9 cellular contexts compared by ENCODE assay signal in genomic region chr7:17651926-17652385, GRCh38.
A peak's percentile ranks its signal among the peaks of the same experiment; 100 is the strongest.
DNase-seq lines count a peak whose midpoint lies in the region; ATAC-seq, FAIRE-seq and TF ChIP-seq lines count a peak whose summit lies in the region.
"Had no signal": no experiment of that assay in that cellular context is flagged by ENCODE, and none has a peak within 500 bp of the region (broad histone marks: within the 10 kb centered on the region; RNA-seq: fewer than 3 reads in every experiment).

No MANE protein-coding gene starts in this region.

- H3K27me3 ChIP-seq in bronchial epithelial cell (ENCODE audit: control insufficient read depth, insufficient read depth, low read length) (no peaks in the 10 kb centered on the region), kidney epithelial cell (ENCODE audit: control insufficient read depth, insufficient read depth, low read length) (no peaks in the 10 kb centered on the region), suprapubic skin (no peaks in the 10 kb centered on the region)

- no peak for ATAC-seq in HG03457 (IDR thresholded peaks at IDR 0.05; ENCODE audit: unreplicated experiment)

- peak overlapping the region; percentile 77 for H3K27ac ChIP-seq in suprapubic skin

- no peak for TF ChIP-seq POLR2A in suprapubic skin (IDR thresholded peaks at IDR 0.05)

- no peak for TF ChIP-seq EP300 in suprapubic skin (IDR thresholded peaks at IDR 0.05)

- H3K4me1 ChIP-seq in suprapubic skin: peaks cover 29% of the 10 kb centered on the region

- 25% methylated on average over 4 of the region's 4 CpGs for WGBS in suprapubic skin

- H3K36me3 ChIP-seq in bronchial epithelial cell (ENCODE audit: control insufficient read depth, insufficient read depth, low read length) (no peaks in the 10 kb centered on the region), kidney epithelial cell (ENCODE audit: control insufficient read depth, insufficient read depth, low read length) (no peaks in the 10 kb centered on the region), suprapubic skin (no peaks in the 10 kb centered on the region)

- no peak for TF ChIP-seq CTCF in bronchial epithelial cell (IDR thresholded peaks at IDR 0.05; ENCODE audit: insufficient read depth, low read length, severe bottlenecking)
- peak; percentile 13 for TF ChIP-seq CTCF in kidney epithelial cell (IDR thresholded peaks at IDR 0.05; ENCODE audit: insufficient read depth, low read length, poor library complexity, severe bottlenecking)
- TF ChIP-seq CTCF in suprapubic skin (IDR thresholded peaks at IDR 0.05): peak; percentile 39 to 40

- no peak for FAIRE-seq in bronchial epithelial cell (lab: Jason Lieb, UNC)

- H3K9me3 ChIP-seq in suprapubic skin: no peaks in the 10 kb centered on the region

- no peak overlapping the region for H3K4me3 ChIP-seq in bronchial epithelial cell (ENCODE audit: low read depth, low read length)
- H3K4me3 ChIP-seq in kidney epithelial cell (ENCODE audit: low read depth, low read length): no peak overlapping the region
- no peak overlapping the region for H3K4me3 ChIP-seq in suprapubic skin

- DNase-seq in HCEC 1CT: peak; percentile 92
- peak; percentile 70 for DNase-seq in bronchial epithelial cell (ENCODE audit: low read depth)
- DNase-seq in kidney epithelial cell (ENCODE audit: low read depth): no peak
- DNase-seq in suprapubic skin (ENCODE audit: low spot score in 2 of 2): no peak
- no peak for DNase-seq in SIG-M5 treated with dmso at 0.1 percent for 504 hours (lab: John Stamatoyannopoulos, UW; ENCODE audit: unreplicated experiment)
- DNase-seq in DMS114 treated with DMSO at 0.1 percent for 48 hours (lab: John Stamatoyannopoulos, UW; ENCODE audit: unreplicated experiment): no peak
- DNase-seq in SW480 (ENCODE audit: low spot score): no peak
- DNase-seq: activated CD4-positive, alpha-beta T cell treated with anti-CD3 and anti-CD28 coated beads for 48 hours had no signal

Comparison
In these comparisons a context has a peak if more than half of its experiments do, and no peak if none do; other contexts are left out.
1. DNase-seq: peak in HCEC 1CT (single experiment) and bronchial epithelial cell (single experiment); none in kidney epithelial cell (single experiment), suprapubic skin (0 of 2), SIG-M5 treated with dmso at 0.1 percent for 504 hours (single experiment), DMS114 treated with DMSO at 0.1 percent for 48 hours (single experiment) and SW480 (single experiment).